In genomic region chr13:41465965-41466364, GRCh38 we compare ENCODE assay signal across 11 cellular contexts. TPM values are rescaled to one million over a fixed set of nuclear protein-coding genes. Genes with fewer than 3 reads are reported as not detected.
A peak's percentile ranks its signal among the peaks of the same experiment; 100 is the strongest.
DNase-seq lines count a peak whose midpoint lies in the region; ATAC-seq, FAIRE-seq and TF ChIP-seq lines count a peak whose summit lies in the region.
"Had no signal": no experiment of that assay in that cellular context is flagged by ENCODE, and none has a peak within 500 bp of the region (broad histone marks: within the 10 kb centered on the region; RNA-seq: fewer than 3 reads in every experiment).

No MANE protein-coding gene starts in this region.

- no peak for TF ChIP-seq POLR2A in stomach (IDR thresholded peaks at IDR 0.05)

- no peak for FAIRE-seq in kidney (lab: Jason Lieb, UNC)

- 84 to 95% (median 86%) methylated on average over 2 of the region's 2 CpGs for WGBS in stomach, 5 donors

- peaks cover 0 to 20% (median 0%) of the 10 kb centered on the region in 3 donors for H3K27me3 ChIP-seq in stomach

- H3K27ac Mint-ChIP-seq in T-helper 2 cell treated with Interferon-gamma antibody and Interleukin-4, amounts not matched to agents 5 μg/mL and 100 μg/mL, for 36 hours: peak overlapping the region; percentile 93
- H3K27ac Mint-ChIP-seq in endothelial cell (ENCODE audit: unreplicated experiment): no peak overlapping the region

- H3K36me3 ChIP-seq in stomach (peaks cover 0 to 34% (median 16%) of the 10 kb centered on the region in 4 donors), kidney (ENCODE audit: control insufficient read depth in 1 of 2, insufficient read depth in 2 of 2, low read length in 2 of 2) (no peaks in the 10 kb centered on the region)

- DNase-seq in activated T-cell treated with anti-CD3 and anti-CD28 coated beads, Interleukin-2, amount 50 U/mL, for 4 hours: no peak
- DNase-seq in activated T-cell treated with anti-CD3 and anti-CD28 coated beads, Interleukin-2, amount 50 U/mL, for 1 hour: no peak
- no peak for DNase-seq in T-helper 2 cell treated with Interferon-gamma antibody and Interleukin-4, amounts not matched to agents 5 μg/mL and 100 μg/mL, for 36 hours (ENCODE audit: low spot score)
- no peak for DNase-seq in endothelial cell (ENCODE audit: low spot score)
- no peak for DNase-seq in stomach
- DNase-seq in GM13976 (ENCODE audit: low spot score): no peak
- no peak for DNase-seq in kidney
- DNase-seq: EL, NCI-H2107 had no signal

- no peak overlapping the region for H3K9ac ChIP-seq in kidney (ENCODE audit: low read length in 2 of 2)

- H3K4me1 Mint-ChIP-seq in activated T-cell treated with anti-CD3 and anti-CD28 coated beads, Interleukin-2, amount 50 U/mL, for 4 hours (ENCODE audit: low read depth): peaks cover 90% of the 10 kb centered on the region
- H3K4me1 Mint-ChIP-seq in T-helper 2 cell treated with Interferon-gamma antibody and Interleukin-4, amounts not matched to agents 5 μg/mL and 100 μg/mL, for 36 hours (ENCODE audit: low read depth): peaks cover 73% of the 10 kb centered on the region
- peaks cover 19% of the 10 kb centered on the region for H3K4me1 Mint-ChIP-seq in endothelial cell (ENCODE audit: unreplicated experiment)

- peaks cover 64% of the 10 kb centered on the region for H3K36me3 Mint-ChIP-seq in activated T-cell treated with anti-CD3 and anti-CD28 coated beads, Interleukin-2, amount 50 U/mL, for 4 hours (ENCODE audit: insufficient read depth)
- peaks cover 78% of the 10 kb centered on the region for H3K36me3 Mint-ChIP-seq in T-helper 2 cell treated with Interferon-gamma antibody and Interleukin-4, amounts not matched to agents 5 μg/mL and 100 μg/mL, for 36 hours (ENCODE audit: low read depth)
- H3K36me3 Mint-ChIP-seq in endothelial cell (ENCODE audit: low read depth, unreplicated experiment): peaks cover 5% of the 10 kb centered on the region

- in situ Hi-C loops in GM13976 (cut with MboI; ENCODE audit: low sequenced_read_pairs, unreplicated experiment): no loop called here

- H3K9me3 Mint-ChIP-seq in activated T-cell treated with anti-CD3 and anti-CD28 coated beads, Interleukin-2, amount 50 U/mL, for 4 hours: no peaks in the 10 kb centered on the region
- no peaks in the 10 kb centered on the region for H3K9me3 Mint-ChIP-seq in T-helper 2 cell treated with Interferon-gamma antibody and Interleukin-4, amounts not matched to agents 5 μg/mL and 100 μg/mL, for 36 hours
- H3K9me3 Mint-ChIP-seq in endothelial cell (ENCODE audit: unreplicated experiment): no peaks in the 10 kb centered on the region

- TF ChIP-seq CTCF in endothelial cell (IDR thresholded peaks at IDR 0.05; ENCODE audit: unreplicated experiment) (no peak), stomach (IDR thresholded peaks at IDR 0.05) (no peak), GM13976 (IDR thresholded peaks at IDR 0.05; ENCODE audit: borderline replicate concordance, control extremely low read depth, extremely low read depth, insufficient read depth, missing control alignments) (no peak), kidney (IDR thresholded peaks at IDR 0.05; ENCODE audit: borderline replicate concordance, extremely low read depth, insufficient read depth) (no peak)

- H3K9me3 ChIP-seq in stomach: no peaks in the 10 kb centered on the region
- no peaks in the 10 kb centered on the region for H3K9me3 ChIP-seq in kidney (ENCODE audit: control insufficient read depth in 1 of 2, low read length in 2 of 2)
- H3K9me3 ChIP-seq: mucosa of descending colon had no signal

- H3K4me3 ChIP-seq in stomach (no peak overlapping the region), kidney (ENCODE audit: low read length in 2 of 2) (no peak overlapping the region)
- H3K4me3 ChIP-seq: mucosa of descending colon had no signal

- TF ChIP-seq EP300 in stomach (IDR thresholded peaks at IDR 0.05): no peak

- H3K27me3 Mint-ChIP-seq in activated T-cell treated with anti-CD3 and anti-CD28 coated beads, Interleukin-2, amount 50 U/mL, for 4 hours (ENCODE audit: low read depth): no peaks in the 10 kb centered on the region
- H3K27me3 Mint-ChIP-seq in T-helper 2 cell treated with Interferon-gamma antibody and Interleukin-4, amounts not matched to agents 5 μg/mL and 100 μg/mL, for 36 hours (ENCODE audit: low read depth): no peaks in the 10 kb centered on the region
- H3K27me3 Mint-ChIP-seq in endothelial cell (ENCODE audit: unreplicated experiment): peaks cover 3% of the 10 kb centered on the region

- H3K27ac ChIP-seq in stomach (peak overlapping the region in 3 of 5 donors; percentile 52 to 71 (median 59)), kidney (ENCODE audit: low read depth in 2 of 2, low read length in 2 of 2) (no peak overlapping the region)

- no peak for ATAC-seq in activated T-cell treated with anti-CD3 and anti-CD28 coated beads, Interleukin-2, amount 50 U/mL, for 4 hours
- no peak for ATAC-seq in HG03469 (IDR thresholded peaks at IDR 0.05; ENCODE audit: unreplicated experiment)

- H3K4me1 ChIP-seq in stomach (peaks cover 0 to 44% (median 17%) of the 10 kb centered on the region in 4 donors), kidney (ENCODE audit: control insufficient read depth in 1 of 2, insufficient read depth in 1 of 2, low read depth in 1 of 2, low read length in 2 of 2) (peaks cover 0 to 6% of the 10 kb centered on the region in 2 donors)

- peak overlapping the region; percentile 77 for H3K4me3 Mint-ChIP-seq in activated T-cell treated with anti-CD3 and anti-CD28 coated beads, Interleukin-2, amount 50 U/mL, for 4 hours
- peak overlapping the region; percentile 86 for H3K4me3 Mint-ChIP-seq in T-helper 2 cell treated with Interferon-gamma antibody and Interleukin-4, amounts not matched to agents 5 μg/mL and 100 μg/mL, for 36 hours
- H3K4me3 Mint-ChIP-seq in endothelial cell (ENCODE audit: unreplicated experiment): peak overlapping the region; percentile 27

- intact Hi-C loops in stomach (cut with DNase I; ENCODE audit: low total_unique reads): no loop called here
- intact Hi-C loops in kidney (cut with DNase I): no loop called here

RNA-seq across cellular contexts. Expression of gene RGCC, which starts 8.6 kb away (rescaled TPM):
- 100 to 1,000 TPM; 163 to 216 (median 185) TPM for total RNA-seq in activated T-cell treated with anti-CD3 and anti-CD28 coated beads, Interleukin-2, amount 50 U/mL, for 4 hours
- 0.77 TPM for total RNA-seq in endothelial cell (ENCODE audit: unreplicated experiment)
- 10 to 100 TPM in 4 of 5 donors, 1 to 10 TPM in 1; 4.6 to 58.3 (median 39.8) TPM for total RNA-seq in stomach
- polyA plus RNA-seq in stomach: 10 to 100 TPM; 10.6 to 38.2 (median 19.1) TPM
- total RNA-seq in kidney: 12.9 TPM
- 40.9 TPM for polyA plus RNA-seq in kidney (ENCODE audit: insufficient read depth, low read depth, low replicate concordance)

Comparison
In these comparisons a context has a peak if more than half of its experiments do, and no peak if none do; other contexts are left out.
1. H3K4me3 Mint-ChIP-seq: peak in every context shown above with its lines; median percentile 86 in T-helper 2 cell treated with Interferon-gamma antibody and Interleukin-4, amounts not matched to agents 5 μg/mL and 100 μg/mL, for 36 hours; 77 in activated T-cell treated with anti-CD3 and anti-CD28 coated beads, Interleukin-2, amount 50 U/mL, for 4 hours; 27 in endothelial cell.
2. H3K27ac ChIP-seq: peak in stomach (3 of 5); none in kidney (0 of 2).